In genomic region chr9:122350577-122351355, GRCh38 we compare ENCODE assay signal across 8 cellular contexts. TPM values are rescaled to one million over a fixed set of nuclear protein-coding genes. Genes with fewer than 3 reads are reported as not detected.
A peak's percentile ranks its signal among the peaks of the same experiment; 100 is the strongest.
DNase-seq lines count a peak whose midpoint lies in the region; ATAC-seq and TF ChIP-seq lines count a peak whose summit lies in the region.

No MANE protein-coding gene starts in this region.

- H3K27me3 Mint-ChIP-seq in activated CD4-positive, alpha-beta T cell treated with anti-CD3 and anti-CD28 coated beads for 36 hours, result peaks cover 26% of the 10 kb centered on the region

- H3K4me1 ChIP-seq in liver (ENCODE audit: control insufficient read depth in 4 of 4, insufficient read depth in 4 of 4, low read length in 3 of 4), result peaks cover 3 to 12% (median 9%) of the 10 kb centered on the region in 4 donors

- no peaks in the 10 kb centered on the region for H3K36me3 ChIP-seq in liver (ENCODE audit: control insufficient read depth in 4 of 4, insufficient read depth in 3 of 4, low read depth in 1 of 4, low read length in 3 of 4)

- H3K9ac ChIP-seq in liver (ENCODE audit: low read depth in 1 of 2, low read length in 2 of 2), result no peak overlapping the region

- H3K4me3 ChIP-seq in liver (ENCODE audit: low read depth in 1 of 3, low read length in 3 of 3), result no peak overlapping the region

- CTCF ChIA-PET in activated CD4-positive, alpha-beta T cell treated with anti-CD3 and anti-CD28 coated beads for 36 hours (lab: Charles Lee), result interaction anchor here (0.5 to 13.0 kb wide), 23 partner anchors 9 to 461 kb away, joined by 3 to 168 read pairs (median 4); no protein-coding TSS in a partner anchor

- WGBS in liver, result 37% methylated on average over 11 of the region's 11 CpGs

- no peaks in the 10 kb centered on the region for H3K27me3 ChIP-seq in liver (ENCODE audit: control insufficient read depth in 4 of 4, insufficient read depth in 4 of 4, low read length in 3 of 4)

- H3K27ac Mint-ChIP-seq in activated CD4-positive, alpha-beta T cell treated with anti-CD3 and anti-CD28 coated beads for 36 hours, result no peak overlapping the region

- ATAC-seq in GM18505 (IDR thresholded peaks at IDR 0.05; ENCODE audit: unreplicated experiment), result peak; percentile 82
- ATAC-seq in HG03103 (IDR thresholded peaks at IDR 0.05; ENCODE audit: low read depth, unreplicated experiment), result peak; percentile 83
- peak; percentile 90 for ATAC-seq in activated CD4-positive, alpha-beta T cell treated with anti-CD3 and anti-CD28 coated beads for 36 hours

- H3K4me3 Mint-ChIP-seq in activated CD4-positive, alpha-beta T cell treated with anti-CD3 and anti-CD28 coated beads for 36 hours, result no peak overlapping the region

- peak; percentile 77 for DNase-seq in A172 (ENCODE audit: low spot score)
- DNase-seq in NCI-H345 treated with DMSO at 0.1 percent for 48 hours (lab: John Stamatoyannopoulos, UW; ENCODE audit: unreplicated experiment), result peak; percentile 53
- peak; percentile 89 for DNase-seq in activated CD4-positive, alpha-beta T cell treated with anti-CD3 and anti-CD28 coated beads for 36 hours
- peak; percentile 84 for DNase-seq in cerebellum (ENCODE audit: low spot score)
- peak; percentile 58 to 73 (median 67) for DNase-seq in stimulated activated CD4-positive, alpha-beta T cell treated with anti-CD3 and anti-CD28 coated beads, TNF-alpha, amount 100 ng/mL, for 24 hours (ENCODE audit: low read depth in 3 of 3)

- no peaks in the 10 kb centered on the region for H3K36me3 Mint-ChIP-seq in activated CD4-positive, alpha-beta T cell treated with anti-CD3 and anti-CD28 coated beads for 36 hours (ENCODE audit: low read depth)

- TF ChIP-seq RAD21 in liver (IDR thresholded peaks at IDR 0.05), result peak; percentile 99

- H3K27ac ChIP-seq in liver (ENCODE audit: low read depth in 1 of 2, low read length in 2 of 2), result no peak overlapping the region

- H3K9me3 Mint-ChIP-seq in activated CD4-positive, alpha-beta T cell treated with anti-CD3 and anti-CD28 coated beads for 36 hours (ENCODE audit: low read depth), result peaks cover 2% of the 10 kb centered on the region

- peak; percentile 98 for TF ChIP-seq CTCF in liver (IDR thresholded peaks at IDR 0.05; ENCODE audit: low read depth, low read length, missing input control)

- POLR2A ChIA-PET in activated CD4-positive, alpha-beta T cell treated with anti-CD3 and anti-CD28 coated beads for 36 hours (lab: Charles Lee), result no interaction called here

- H3K9me3 ChIP-seq in liver (ENCODE audit: control insufficient read depth in 4 of 4, low read length in 3 of 4), result no peaks in the 10 kb centered on the region

- TF ChIP-seq POLR2A in GM18505 (IDR thresholded peaks at IDR 0.05; ENCODE audit: borderline replicate concordance, extremely low read depth, insufficient read depth, insufficient read length), result no peak

- H3K4me1 Mint-ChIP-seq in activated CD4-positive, alpha-beta T cell treated with anti-CD3 and anti-CD28 coated beads for 36 hours, result peaks cover 7% of the 10 kb centered on the region

- intact Hi-C loops in activated CD4-positive, alpha-beta T cell treated with anti-CD3 and anti-CD28 coated beads for 36 hours (cut with DNase I, micrococcal nuclease), result loop anchor here (1.0 kb wide), 4 partner anchors 225 to 460 kb away; no protein-coding TSS in a partner anchor

TF ChIP-seq in liver, 16 proteins besides CTCF, POLR2A, EP300 and RAD21:
- TF ChIP-seq GABPA (IDR thresholded peaks at IDR 0.05 in 1 of 2, conservative IDR thresholded peaks at IDR 0.05 in 1 of 2) (no peak), NR2F2 (IDR thresholded peaks at IDR 0.05) (no peak)
TF ChIP-seq in liver: peak in this region for 0.

RNA-seq across cellular contexts. Expression of gene PTGS1, which starts 20.1 kb away (rescaled TPM):
- 0.29 TPM in 1 of 2 replicates, not detected in the other for total RNA-seq in A172 (2014; rRNA removed; shearing (Covaris generic))
- total RNA-seq in activated CD4-positive, alpha-beta T cell treated with anti-CD3 and anti-CD28 coated beads for 36 hours, result under 1 TPM in 1 of 2 experiments, not detected in 1; 0.09 TPM
- total RNA-seq in cerebellum (1.2 TPM), liver (1 to 10 TPM in 1 of 2 donors, under 1 TPM in 1; 0.84 to 5.3 TPM)
- polyA plus RNA-seq in liver, result 1 to 10 TPM in 1 of 2 donors, under 1 TPM in 1; 0.85 to 1.4 TPM
